Comparison of ENCODE assay signal across 16 cellular contexts in genomic region chr13:110278859-110279258, GRCh38. TPM values are rescaled to one million over a fixed set of nuclear protein-coding genes. Genes with fewer than 3 reads are reported as not detected.
DNase-seq lines count a peak whose midpoint lies in the region; ATAC-seq and TF ChIP-seq lines count a peak whose summit lies in the region.
"Had no signal": no experiment of that assay in that cellular context is flagged by ENCODE, and none has a peak within 500 bp of the region (broad histone marks: within the 10 kb centered on the region; RNA-seq: fewer than 3 reads in every experiment).

No MANE protein-coding gene starts in this region.

- no peaks in the 10 kb centered on the region for H3K4me1 Mint-ChIP-seq in activated CD4-positive, alpha-beta memory T cell treated with anti-CD3 and anti-CD28 coated beads, Interleukin-2, amount 10 ng/mL, durations not matched to agents 7 days and 5 days
- H3K4me1 Mint-ChIP-seq: CD8-positive, alpha-beta memory T cell had no signal

- ATAC-seq in left cardiac atrium: no peak
- no peak for ATAC-seq in gastroesophageal sphincter
- no peak for ATAC-seq in gastrocnemius medialis
- no peak for ATAC-seq in HG03135 (IDR thresholded peaks at IDR 0.05; ENCODE audit: unreplicated experiment)
- ATAC-seq in GM19035 (IDR thresholded peaks at IDR 0.05; ENCODE audit: unreplicated experiment): no peak
- ATAC-seq: HCT116 had no signal

- H3K9me3 ChIP-seq in left ventricle myocardium inferior (replicated peaks) (no peaks in the 10 kb centered on the region), gastroesophageal sphincter (no peaks in the 10 kb centered on the region), gastrocnemius medialis (no peaks in the 10 kb centered on the region), tibial nerve (no peaks in the 10 kb centered on the region)
- H3K9me3 ChIP-seq: BLaER1, Caco-2 had no signal

- no peak for DNase-seq in left ventricle myocardium inferior
- DNase-seq in left cardiac atrium: no peak
- DNase-seq in gastrocnemius medialis: no peak
- DNase-seq in tibial nerve (ENCODE audit: low spot score in 2 of 2): no peak
- no peak for DNase-seq in activated CD4-positive, alpha-beta memory T cell treated with anti-CD3 and anti-CD28 coated beads, Interleukin-2, amount 10 ng/mL, durations not matched to agents 7 days and 5 days
- DNase-seq: 8988T; AML-193; Caco-2; CD8-positive, alpha-beta memory T cell; DND-41; GDM1 had no signal

- H3K4me3 ChIP-seq in left ventricle myocardium inferior (no peak overlapping the region), gastroesophageal sphincter (no peak overlapping the region), gastrocnemius medialis (no peak overlapping the region), tibial nerve (no peak overlapping the region)
- H3K4me3 ChIP-seq: BLaER1 had no signal

- H3K36me3 Mint-ChIP-seq in activated CD4-positive, alpha-beta memory T cell treated with anti-CD3 and anti-CD28 coated beads, Interleukin-2, amount 10 ng/mL, durations not matched to agents 7 days and 5 days (ENCODE audit: low read depth): no peaks in the 10 kb centered on the region
- H3K36me3 Mint-ChIP-seq: CD8-positive, alpha-beta memory T cell had no signal

- peaks cover 98% of the 10 kb centered on the region for H3K4me1 ChIP-seq in left ventricle myocardium inferior
- peaks cover 4 to 100% (median 20%) of the 10 kb centered on the region in 3 donors for H3K4me1 ChIP-seq in gastroesophageal sphincter
- H3K4me1 ChIP-seq in gastrocnemius medialis: peaks cover 15 to 28% of the 10 kb centered on the region in 2 donors
- peaks cover 3 to 100% (median 63%) of the 10 kb centered on the region in 4 donors for H3K4me1 ChIP-seq in tibial nerve
- H3K4me1 ChIP-seq: BLaER1 had no signal

- TF ChIP-seq POLR2A in gastroesophageal sphincter (IDR thresholded peaks at IDR 0.05) (no peak), gastrocnemius medialis (IDR thresholded peaks at IDR 0.05) (no peak), tibial nerve (IDR thresholded peaks at IDR 0.05) (no peak)

- peaks cover 7% of the 10 kb centered on the region for H3K27me3 Mint-ChIP-seq in activated CD4-positive, alpha-beta memory T cell treated with anti-CD3 and anti-CD28 coated beads, Interleukin-2, amount 10 ng/mL, durations not matched to agents 7 days and 5 days

- TF ChIP-seq CTCF in left ventricle myocardium inferior (IDR thresholded peaks at IDR 0.05; ENCODE audit: borderline replicate concordance) (no peak), gastroesophageal sphincter (IDR thresholded peaks at IDR 0.05) (no peak), gastrocnemius medialis (IDR thresholded peaks at IDR 0.05 in 4 of 5, conservative IDR thresholded peaks at IDR 0.05 in 1 of 5) (no peak), tibial nerve (IDR thresholded peaks at IDR 0.05) (no peak)

- intact Hi-C loops in left ventricle myocardium inferior (cut with micrococcal nuclease) (no loop called here), left cardiac atrium (cut with DNase I) (no loop called here), gastrocnemius medialis (cut with DNase I; ENCODE audit: low total_unique reads) (no loop called here)

- CTCF ChIA-PET in activated CD4-positive, alpha-beta memory T cell treated with anti-CD3 and anti-CD28 coated beads, Interleukin-2, amount 10 ng/mL, durations not matched to agents 7 days and 5 days (lab: Charles Lee): no interaction called here

- in situ Hi-C loops in gastrocnemius medialis (cut with MboI; ENCODE audit: low sequenced_read_pairs in 4 of 4): no loop called here

- H3K27ac ChIP-seq in left ventricle myocardium inferior (replicated peaks) (peak overlapping the region; percentile 57), gastroesophageal sphincter (peak overlapping the region in 3 of 4 donors; percentile 67 to 82 (median 69)), gastrocnemius medialis (peak overlapping the region; percentile 29 to 69 (median 54)), tibial nerve (peak overlapping the region in 3 of 4 donors; percentile 36 to 88 (median 82))
- H3K27ac ChIP-seq: BLaER1 had no signal

- TF ChIP-seq EP300 in gastroesophageal sphincter (IDR thresholded peaks at IDR 0.05) (no peak), tibial nerve (IDR thresholded peaks at IDR 0.05) (no peak)

- H3K27ac Mint-ChIP-seq in activated CD4-positive, alpha-beta memory T cell treated with anti-CD3 and anti-CD28 coated beads, Interleukin-2, amount 10 ng/mL, durations not matched to agents 7 days and 5 days: no peak overlapping the region
- H3K27ac Mint-ChIP-seq: CD8-positive, alpha-beta memory T cell had no signal

- POLR2A ChIA-PET in activated CD4-positive, alpha-beta memory T cell treated with anti-CD3 and anti-CD28 coated beads, Interleukin-2, amount 10 ng/mL, durations not matched to agents 7 days and 5 days (lab: Charles Lee): no interaction called here

- H3K36me3 ChIP-seq in left ventricle myocardium inferior (no peaks in the 10 kb centered on the region), gastroesophageal sphincter (no peaks in the 10 kb centered on the region), gastrocnemius medialis (no peaks in the 10 kb centered on the region), tibial nerve (no peaks in the 10 kb centered on the region)
- H3K36me3 ChIP-seq: BLaER1 had no signal

- H3K27me3 ChIP-seq in left ventricle myocardium inferior (ENCODE audit: low read depth) (no peaks in the 10 kb centered on the region), gastroesophageal sphincter (no peaks in the 10 kb centered on the region), gastrocnemius medialis (no peaks in the 10 kb centered on the region), tibial nerve (no peaks in the 10 kb centered on the region)
- H3K27me3 ChIP-seq: BLaER1 had no signal

- no peak overlapping the region for H3K4me3 Mint-ChIP-seq in activated CD4-positive, alpha-beta memory T cell treated with anti-CD3 and anti-CD28 coated beads, Interleukin-2, amount 10 ng/mL, durations not matched to agents 7 days and 5 days
- H3K4me3 Mint-ChIP-seq: CD8-positive, alpha-beta memory T cell had no signal

- H3K9me3 Mint-ChIP-seq in activated CD4-positive, alpha-beta memory T cell treated with anti-CD3 and anti-CD28 coated beads, Interleukin-2, amount 10 ng/mL, durations not matched to agents 7 days and 5 days: peaks cover 2% of the 10 kb centered on the region
- H3K9me3 Mint-ChIP-seq: CD8-positive, alpha-beta memory T cell had no signal

- WGBS in gastroesophageal sphincter (ENCODE audit: low coverage in 1 of 2), 2 donors: 80 to 95% methylated on average over 1 to 7 of the region's 7 CpGs
- WGBS in tibial nerve, 2 donors: 92 to 94% methylated on average over 7 of the region's 7 CpGs

RNA-seq across cellular contexts. Expression of gene COL4A1, which starts 28.1 kb away (rescaled TPM):
- 120 TPM for total RNA-seq in left ventricle myocardium inferior
- total RNA-seq in left cardiac atrium: 100 to 1,000 TPM; 210 to 456 TPM
- 100 to 1,000 TPM; 278 to 618 (median 440) TPM for total RNA-seq in gastroesophageal sphincter
- total RNA-seq in gastrocnemius medialis: 100 to 1,000 TPM in 3 of 4 donors, 10 to 100 TPM in 1; 60.5 to 127 (median 120) TPM
- 100 to 1,000 TPM; 385 to 583 (median 526) TPM for total RNA-seq in tibial nerve
- not detected for total RNA-seq in activated CD4-positive, alpha-beta memory T cell treated with anti-CD3 and anti-CD28 coated beads, Interleukin-2, amount 10 ng/mL, durations not matched to agents 7 days and 5 days
- total RNA-seq: CD8-positive, alpha-beta memory T cell had no signal

RNA-seq across cellular contexts. Expression of gene COL4A2, which starts 28.2 kb away (rescaled TPM):
- 117 TPM for total RNA-seq in left ventricle myocardium inferior
- total RNA-seq in left cardiac atrium: 100 to 1,000 TPM; 176 to 384 TPM
- total RNA-seq in gastroesophageal sphincter: 100 to 1,000 TPM; 478 to 945 (median 543) TPM
- total RNA-seq in gastrocnemius medialis: 10 to 100 TPM; 51.2 to 85.8 (median 70.5) TPM
- total RNA-seq in tibial nerve: 100 to 1,000 TPM; 576 to 821 (median 658) TPM
- total RNA-seq in activated CD4-positive, alpha-beta memory T cell treated with anti-CD3 and anti-CD28 coated beads, Interleukin-2, amount 10 ng/mL, durations not matched to agents 7 days and 5 days: not detected
- total RNA-seq: CD8-positive, alpha-beta memory T cell had no signal

Comparison
In these comparisons a context has a peak if more than half of its experiments do, and no peak if none do; other contexts are left out.
1. RNA of gene COL4A1, which starts 28.1 kb away (total RNA-seq): 385 to 583 TPM in tibial nerve, 278 to 618 TPM in gastroesophageal sphincter, 210 to 456 TPM in left cardiac atrium, 60.5 to 127 TPM in gastrocnemius medialis and 120 TPM in left ventricle myocardium inferior (single experiment); not detected in activated CD4-positive, alpha-beta memory T cell treated with anti-CD3 and anti-CD28 coated beads, Interleukin-2, amount 10 ng/mL, durations not matched to agents 7 days and 5 days; every median in the first group is over 10 times any median in the second.
2. RNA of gene COL4A2, which starts 28.2 kb away (total RNA-seq): 576 to 821 TPM in tibial nerve, 478 to 945 TPM in gastroesophageal sphincter, 176 to 384 TPM in left cardiac atrium, 117 TPM in left ventricle myocardium inferior (single experiment) and 51.2 to 85.8 TPM in gastrocnemius medialis; not detected in activated CD4-positive, alpha-beta memory T cell treated with anti-CD3 and anti-CD28 coated beads, Interleukin-2, amount 10 ng/mL, durations not matched to agents 7 days and 5 days; every median in the first group is over 10 times any median in the second.
3. Peak in every context shown above with its lines, with median percentiles within 50 percentile points of each other: H3K27ac ChIP-seq.